8 cellular contexts compared by ENCODE assay signal in genomic region chr10:27242473-27242950, GRCh38. TPM values are rescaled to one million over a fixed set of nuclear protein-coding genes. Genes with fewer than 3 reads are reported as not detected.
DNase-seq lines count a peak whose midpoint lies in the region; ATAC-seq and TF ChIP-seq lines count a peak whose summit lies in the region.

No MANE protein-coding gene starts in this region.

- 1% methylated on average over 6 of the region's 6 CpGs for WGBS in smooth muscle cell (ENCODE audit: low lambda C conversion rate)

- H3K36me3 ChIP-seq in H7 (replicated peaks; ENCODE audit: control insufficient read depth, insufficient read depth, low read length): no peaks in the 10 kb centered on the region
- no peaks in the 10 kb centered on the region for H3K36me3 ChIP-seq in WERI-Rb-1
- H3K36me3 ChIP-seq in smooth muscle cell (ENCODE audit: low read depth): no peaks in the 10 kb centered on the region

- H3K27me3 Mint-ChIP-seq in glutamatergic neuron (ENCODE audit: unreplicated experiment): peaks cover 12% of the 10 kb centered on the region

- peak overlapping the region; percentile 96 for H2AFZ ChIP-seq in smooth muscle cell (ENCODE audit: low read depth)

- peak overlapping the region; percentile 98 for H3K27ac Mint-ChIP-seq in glutamatergic neuron (ENCODE audit: unreplicated experiment)

- H3K9me3 ChIP-seq in WERI-Rb-1 (ENCODE audit: severe bottlenecking) (no peaks in the 10 kb centered on the region), smooth muscle cell (replicated peaks; ENCODE audit: low read depth) (no peaks in the 10 kb centered on the region)

- H3K27me3 ChIP-seq in H7 (ENCODE audit: control insufficient read depth, insufficient read depth, low read length): no peaks in the 10 kb centered on the region
- H3K27me3 ChIP-seq in WERI-Rb-1 (ENCODE audit: insufficient read depth, low read depth, severe bottlenecking): no peaks in the 10 kb centered on the region
- no peaks in the 10 kb centered on the region for H3K27me3 ChIP-seq in smooth muscle cell (ENCODE audit: low read depth)

- intact Hi-C loops in posterior vena cava (cut with DNase I): no loop called here

- H3K4me2 ChIP-seq in smooth muscle cell: peak overlapping the region; percentile 92

- ATAC-seq in left lobe of liver (no peak), GM18517 (IDR thresholded peaks at IDR 0.05; ENCODE audit: unreplicated experiment) (no peak)

- H3K4me1 ChIP-seq in smooth muscle cell (ENCODE audit: low read depth): peaks cover 13% of the 10 kb centered on the region

- H3F3A ChIP-seq in smooth muscle cell (ENCODE audit: low read depth): peaks cover 7% of the 10 kb centered on the region

- peaks cover 23% of the 10 kb centered on the region for H3K9me3 Mint-ChIP-seq in glutamatergic neuron (ENCODE audit: unreplicated experiment)

- H3K4me1 Mint-ChIP-seq in glutamatergic neuron (ENCODE audit: low read depth, unreplicated experiment): peaks cover 16% of the 10 kb centered on the region

- TF ChIP-seq CTCF in WERI-Rb-1 (IDR thresholded peaks at IDR 0.05; ENCODE audit: low read depth, low read length): no peak
- TF ChIP-seq CTCF in glutamatergic neuron (IDR thresholded peaks at IDR 0.05; ENCODE audit: partially characterized antibody, unreplicated experiment): peak; percentile 8
- TF ChIP-seq CTCF in smooth muscle cell (IDR thresholded peaks at IDR 0.05; ENCODE audit: borderline replicate concordance, insufficient read depth, poor library complexity, severe bottlenecking): no peak

- H4K20me1 ChIP-seq in smooth muscle cell (ENCODE audit: low read depth): no peaks in the 10 kb centered on the region

- H3K27ac ChIP-seq in WERI-Rb-1 (peak overlapping the region; percentile 77), smooth muscle cell (ENCODE audit: low read depth) (peak overlapping the region; percentile 80)

- H3K9ac ChIP-seq in smooth muscle cell (ENCODE audit: low read depth): peak overlapping the region; percentile 52

- peaks cover 14% of the 10 kb centered on the region for H3K79me2 ChIP-seq in smooth muscle cell (ENCODE audit: low read depth)

- H3K4me3 ChIP-seq in H7 (ENCODE audit: insufficient read depth, low read depth, low read length): peak overlapping the region; percentile 83
- H3K4me3 ChIP-seq in WERI-Rb-1 (ENCODE audit: low read depth, low read length): peak overlapping the region; percentile 80
- H3K4me3 ChIP-seq in smooth muscle cell: peak overlapping the region; percentile 67

- H3K36me3 Mint-ChIP-seq in glutamatergic neuron (ENCODE audit: unreplicated experiment): no peaks in the 10 kb centered on the region

- H3K4me3 Mint-ChIP-seq in glutamatergic neuron (ENCODE audit: unreplicated experiment): peak overlapping the region; percentile 91

- DNase-seq in H7 (no peak), WERI-Rb-1 (no peak), glutamatergic neuron (no peak), smooth muscle cell (lab: John Stamatoyannopoulos, UW; ENCODE audit: unreplicated experiment) (no peak), left lobe of liver (ENCODE audit: low spot score) (no peak), NCI-H524 treated with DMSO at 0.1 percent for 48 hours (lab: John Stamatoyannopoulos, UW) (no peak), posterior vena cava (ENCODE audit: low spot score) (no peak)

RNA-seq across cellular contexts. Expression of gene ACBD5, which starts 1.9 kb away (rescaled TPM):
- total RNA-seq in H7 (2014; rRNA removed; shearing (Covaris generic)): 17.6 and 26.7 TPM in 2 replicates
- 27.0 TPM for total RNA-seq in glutamatergic neuron (ENCODE audit: unreplicated experiment)
- 18.7 and 25.6 TPM in 2 replicates for total RNA-seq in smooth muscle cell
- polyA plus RNA-seq in smooth muscle cell: 12.5 and 14.7 TPM in 2 replicates
- 43.1 TPM for total RNA-seq in left lobe of liver
- 10 to 100 TPM; 13.6 to 18.1 TPM for total RNA-seq in posterior vena cava
